8 cellular contexts compared by ENCODE assay signal in genomic region chr6:29964553-29964903, GRCh38. TPM values are rescaled to one million over a fixed set of nuclear protein-coding genes. Genes with fewer than 3 reads are reported as not detected.
DNase-seq lines count a peak whose midpoint lies in the region; ATAC-seq and TF ChIP-seq lines count a peak whose summit lies in the region.
"Had no signal": no experiment of that assay in that cellular context is flagged by ENCODE, and none has a peak within 500 bp of the region (broad histone marks: within the 10 kb centered on the region; RNA-seq: fewer than 3 reads in every experiment).

No MANE protein-coding gene starts in this region.

- H3K4me3 Mint-ChIP-seq in HFFc6 = peak overlapping the region; percentile 81
- peak overlapping the region; percentile 82 for H3K4me3 Mint-ChIP-seq in stimulated activated memory B cell treated with anti-CD40 and anti-IgM and Interleukin-4, amounts not matched to agents 10 μg/mL and 1 μg/mL and 100 μg/mL, for 72 hours

- H3K27ac Mint-ChIP-seq in HFFc6 = peak overlapping the region; percentile 83
- peak overlapping the region; percentile 86 for H3K27ac Mint-ChIP-seq in stimulated activated memory B cell treated with anti-CD40 and anti-IgM and Interleukin-4, amounts not matched to agents 10 μg/mL and 1 μg/mL and 100 μg/mL, for 72 hours

- no peaks in the 10 kb centered on the region for H3K9me3 Mint-ChIP-seq in HFFc6
- no peaks in the 10 kb centered on the region for H3K9me3 Mint-ChIP-seq in stimulated activated memory B cell treated with anti-CD40 and anti-IgM and Interleukin-4, amounts not matched to agents 10 μg/mL and 1 μg/mL and 100 μg/mL, for 72 hours

- peaks cover 26% of the 10 kb centered on the region for H3K4me1 ChIP-seq in hepatocyte (ENCODE audit: insufficient read depth)

- 17% methylated on average over 3 of the region's 3 CpGs for WGBS in hepatocyte (ENCODE audit: low lambda C conversion rate, missing lambda C conversion rate)

- no peaks in the 10 kb centered on the region for H3K36me3 ChIP-seq in hepatocyte (replicated peaks; ENCODE audit: insufficient read depth, low read depth)
- H3K36me3 ChIP-seq: HAP-1 had no signal

- no peaks in the 10 kb centered on the region for H3K27me3 ChIP-seq in hepatocyte

- DNase-seq in HFFc6 (no peak), hepatocyte (ENCODE audit: low spot score) (no peak), NOMO-1 (lab: John Stamatoyannopoulos, UW; ENCODE audit: unreplicated experiment in 2 of 2) (no peak)

- no peak for TF ChIP-seq CTCF in HFFc6 (IDR thresholded peaks at IDR 0.05)
- TF ChIP-seq CTCF in WI38 (IDR thresholded peaks at IDR 0.05; ENCODE audit: low read depth, low read length) = no peak
- no peak for TF ChIP-seq CTCF in hepatocyte (IDR thresholded peaks at IDR 0.05; ENCODE audit: poor library complexity)

- H3K79me2 ChIP-seq in hepatocyte = no peaks in the 10 kb centered on the region

- H3K36me3 Mint-ChIP-seq in HFFc6 (ENCODE audit: low read depth) = no peaks in the 10 kb centered on the region
- no peaks in the 10 kb centered on the region for H3K36me3 Mint-ChIP-seq in stimulated activated memory B cell treated with anti-CD40 and anti-IgM and Interleukin-4, amounts not matched to agents 10 μg/mL and 1 μg/mL and 100 μg/mL, for 72 hours

- peak overlapping the region; percentile 71 for H3K4me2 ChIP-seq in hepatocyte

- H3K27me3 Mint-ChIP-seq in HFFc6 (ENCODE audit: insufficient read depth) = peaks cover 5% of the 10 kb centered on the region
- H3K27me3 Mint-ChIP-seq in stimulated activated memory B cell treated with anti-CD40 and anti-IgM and Interleukin-4, amounts not matched to agents 10 μg/mL and 1 μg/mL and 100 μg/mL, for 72 hours = no peaks in the 10 kb centered on the region

- no peaks in the 10 kb centered on the region for H3K9me3 ChIP-seq in hepatocyte (ENCODE audit: low read depth)
- H3K9me3 ChIP-seq: HAP-1 had no signal

- H4K20me1 ChIP-seq in hepatocyte (ENCODE audit: insufficient read depth, poor library complexity, severe bottlenecking) = no peaks in the 10 kb centered on the region

- no peak overlapping the region for H2AFZ ChIP-seq in hepatocyte

- H3K27ac ChIP-seq in hepatocyte = peak overlapping the region; percentile 84

- no peak for ATAC-seq in stimulated activated memory B cell treated with anti-CD40 and anti-IgM and Interleukin-4, amounts not matched to agents 10 μg/mL and 1 μg/mL and 100 μg/mL, for 72 hours
- ATAC-seq in GM21825 (IDR thresholded peaks at IDR 0.05; ENCODE audit: unreplicated experiment) (no peak), HG03469 (IDR thresholded peaks at IDR 0.05; ENCODE audit: unreplicated experiment) (no peak)

- H3K9me2 ChIP-seq in hepatocyte (replicated peaks; ENCODE audit: insufficient read depth) = no peaks in the 10 kb centered on the region

- H3K4me1 Mint-ChIP-seq in HFFc6 (ENCODE audit: low read depth) = peaks cover 42% of the 10 kb centered on the region
- peaks cover 26% of the 10 kb centered on the region for H3K4me1 Mint-ChIP-seq in stimulated activated memory B cell treated with anti-CD40 and anti-IgM and Interleukin-4, amounts not matched to agents 10 μg/mL and 1 μg/mL and 100 μg/mL, for 72 hours

- H3K4me3 ChIP-seq in WI38 (ENCODE audit: low read depth, low read length) (peak overlapping the region; percentile 71), hepatocyte (no peak overlapping the region)

RNA-seq across cellular contexts. Expression of gene HLA-A, which starts 22.2 kb away (rescaled TPM):
- 100 to 1,000 TPM; 116 to 159 (median 149) TPM for total RNA-seq in HFFc6 (2021; fragmentation: NEBNext Ultra II Directional; extraction: Animal tissue kit (Norgen Biotek cat#: 25700))
- total RNA-seq in hepatocyte = 293 and 339 TPM in 2 replicates
- 349 and 350 TPM in 2 replicates for polyA plus RNA-seq in hepatocyte
